In the genomic region with DNA sequence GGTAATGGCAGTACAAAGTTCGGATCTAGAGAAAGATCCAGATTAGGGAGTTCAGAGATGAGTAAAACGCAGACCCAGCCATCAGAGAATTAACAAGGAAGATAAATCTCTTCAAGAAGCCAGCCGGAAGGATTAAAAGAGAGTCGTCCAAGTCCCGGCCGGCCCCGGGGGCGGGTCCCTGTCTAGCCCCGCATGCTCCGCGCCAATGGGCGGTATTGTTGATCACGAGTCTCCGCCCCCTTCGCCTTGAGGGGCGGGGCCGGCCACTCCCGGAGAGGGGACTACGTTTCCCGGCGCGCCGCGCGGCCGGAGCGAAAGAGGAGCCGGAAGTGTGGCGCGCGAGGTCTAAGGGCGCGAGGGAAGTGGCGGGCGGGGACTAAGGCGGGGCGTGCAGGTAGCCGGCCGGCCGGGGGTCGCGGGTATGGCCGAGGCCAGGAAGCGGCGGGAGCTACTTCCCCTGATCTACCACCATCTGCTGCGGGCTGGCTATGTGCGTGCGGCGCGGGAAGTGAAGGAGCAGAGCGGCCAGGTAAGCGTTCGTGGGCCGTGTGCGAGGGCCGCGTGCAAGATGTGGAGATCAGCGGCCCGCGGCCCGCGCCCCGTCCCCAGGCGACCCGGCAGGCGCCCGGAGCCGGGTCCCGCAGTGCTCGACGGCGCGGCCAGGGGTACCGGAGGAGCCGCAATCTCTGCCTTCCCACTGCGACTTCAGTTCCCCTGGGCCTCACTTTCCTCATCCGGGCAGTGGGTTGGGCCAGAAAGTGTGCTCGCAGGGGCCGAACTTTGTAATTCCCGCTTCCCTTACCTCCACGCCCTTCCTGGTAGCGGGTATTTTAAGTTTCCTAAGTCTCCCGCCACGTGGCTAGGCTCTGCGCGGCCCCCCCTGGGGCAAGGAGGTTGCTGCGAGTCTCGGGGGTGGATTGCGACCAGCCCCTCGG, we compare ENCODE assay signal across 1 cellular context.
TF ChIP-seq lines count a peak whose summit lies in the region.

A gene with protein sequence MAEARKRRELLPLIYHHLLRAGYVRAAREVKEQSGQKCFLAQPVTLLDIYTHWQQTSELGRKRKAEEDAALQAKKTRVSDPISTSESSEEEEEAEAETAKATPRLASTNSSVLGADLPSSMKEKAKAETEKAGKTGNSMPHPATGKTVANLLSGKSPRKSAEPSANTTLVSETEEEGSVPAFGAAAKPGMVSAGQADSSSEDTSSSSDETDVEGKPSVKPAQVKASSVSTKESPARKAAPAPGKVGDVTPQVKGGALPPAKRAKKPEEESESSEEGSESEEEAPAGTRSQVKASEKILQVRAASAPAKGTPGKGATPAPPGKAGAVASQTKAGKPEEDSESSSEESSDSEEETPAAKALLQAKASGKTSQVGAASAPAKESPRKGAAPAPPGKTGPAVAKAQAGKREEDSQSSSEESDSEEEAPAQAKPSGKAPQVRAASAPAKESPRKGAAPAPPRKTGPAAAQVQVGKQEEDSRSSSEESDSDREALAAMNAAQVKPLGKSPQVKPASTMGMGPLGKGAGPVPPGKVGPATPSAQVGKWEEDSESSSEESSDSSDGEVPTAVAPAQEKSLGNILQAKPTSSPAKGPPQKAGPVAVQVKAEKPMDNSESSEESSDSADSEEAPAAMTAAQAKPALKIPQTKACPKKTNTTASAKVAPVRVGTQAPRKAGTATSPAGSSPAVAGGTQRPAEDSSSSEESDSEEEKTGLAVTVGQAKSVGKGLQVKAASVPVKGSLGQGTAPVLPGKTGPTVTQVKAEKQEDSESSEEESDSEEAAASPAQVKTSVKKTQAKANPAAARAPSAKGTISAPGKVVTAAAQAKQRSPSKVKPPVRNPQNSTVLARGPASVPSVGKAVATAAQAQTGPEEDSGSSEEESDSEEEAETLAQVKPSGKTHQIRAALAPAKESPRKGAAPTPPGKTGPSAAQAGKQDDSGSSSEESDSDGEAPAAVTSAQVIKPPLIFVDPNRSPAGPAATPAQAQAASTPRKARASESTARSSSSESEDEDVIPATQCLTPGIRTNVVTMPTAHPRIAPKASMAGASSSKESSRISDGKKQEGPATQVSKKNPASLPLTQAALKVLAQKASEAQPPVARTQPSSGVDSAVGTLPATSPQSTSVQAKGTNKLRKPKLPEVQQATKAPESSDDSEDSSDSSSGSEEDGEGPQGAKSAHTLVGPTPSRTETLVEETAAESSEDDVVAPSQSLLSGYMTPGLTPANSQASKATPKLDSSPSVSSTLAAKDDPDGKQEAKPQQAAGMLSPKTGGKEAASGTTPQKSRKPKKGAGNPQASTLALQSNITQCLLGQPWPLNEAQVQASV (N-terminal part only) (plus strand): TSS at position 372 of the 935 bp plus-strand sequence. CDS start 50 bp downstream, at position 422.

TF ChIP-seq in GM12878, 131 proteins besides CTCF, POLR2A, EP300 and RAD21 (continued from another document and continues in another):
- TF ChIP-seq, protein P1, sequence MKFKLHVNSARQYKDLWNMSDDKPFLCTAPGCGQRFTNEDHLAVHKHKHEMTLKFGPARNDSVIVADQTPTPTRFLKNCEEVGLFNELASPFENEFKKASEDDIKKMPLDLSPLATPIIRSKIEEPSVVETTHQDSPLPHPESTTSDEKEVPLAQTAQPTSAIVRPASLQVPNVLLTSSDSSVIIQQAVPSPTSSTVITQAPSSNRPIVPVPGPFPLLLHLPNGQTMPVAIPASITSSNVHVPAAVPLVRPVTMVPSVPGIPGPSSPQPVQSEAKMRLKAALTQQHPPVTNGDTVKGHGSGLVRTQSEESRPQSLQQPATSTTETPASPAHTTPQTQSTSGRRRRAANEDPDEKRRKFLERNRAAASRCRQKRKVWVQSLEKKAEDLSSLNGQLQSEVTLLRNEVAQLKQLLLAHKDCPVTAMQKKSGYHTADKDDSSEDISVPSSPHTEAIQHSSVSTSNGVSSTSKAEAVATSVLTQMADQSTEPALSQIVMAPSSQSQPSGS (IDR thresholded peaks at IDR 0.05; ENCODE audit: low read length), result no peak
- TF ChIP-seq CREM (IDR thresholded peaks at IDR 0.05; ENCODE audit: low read depth), result peak; percentile 73
- TF ChIP-seq, protein P2, sequence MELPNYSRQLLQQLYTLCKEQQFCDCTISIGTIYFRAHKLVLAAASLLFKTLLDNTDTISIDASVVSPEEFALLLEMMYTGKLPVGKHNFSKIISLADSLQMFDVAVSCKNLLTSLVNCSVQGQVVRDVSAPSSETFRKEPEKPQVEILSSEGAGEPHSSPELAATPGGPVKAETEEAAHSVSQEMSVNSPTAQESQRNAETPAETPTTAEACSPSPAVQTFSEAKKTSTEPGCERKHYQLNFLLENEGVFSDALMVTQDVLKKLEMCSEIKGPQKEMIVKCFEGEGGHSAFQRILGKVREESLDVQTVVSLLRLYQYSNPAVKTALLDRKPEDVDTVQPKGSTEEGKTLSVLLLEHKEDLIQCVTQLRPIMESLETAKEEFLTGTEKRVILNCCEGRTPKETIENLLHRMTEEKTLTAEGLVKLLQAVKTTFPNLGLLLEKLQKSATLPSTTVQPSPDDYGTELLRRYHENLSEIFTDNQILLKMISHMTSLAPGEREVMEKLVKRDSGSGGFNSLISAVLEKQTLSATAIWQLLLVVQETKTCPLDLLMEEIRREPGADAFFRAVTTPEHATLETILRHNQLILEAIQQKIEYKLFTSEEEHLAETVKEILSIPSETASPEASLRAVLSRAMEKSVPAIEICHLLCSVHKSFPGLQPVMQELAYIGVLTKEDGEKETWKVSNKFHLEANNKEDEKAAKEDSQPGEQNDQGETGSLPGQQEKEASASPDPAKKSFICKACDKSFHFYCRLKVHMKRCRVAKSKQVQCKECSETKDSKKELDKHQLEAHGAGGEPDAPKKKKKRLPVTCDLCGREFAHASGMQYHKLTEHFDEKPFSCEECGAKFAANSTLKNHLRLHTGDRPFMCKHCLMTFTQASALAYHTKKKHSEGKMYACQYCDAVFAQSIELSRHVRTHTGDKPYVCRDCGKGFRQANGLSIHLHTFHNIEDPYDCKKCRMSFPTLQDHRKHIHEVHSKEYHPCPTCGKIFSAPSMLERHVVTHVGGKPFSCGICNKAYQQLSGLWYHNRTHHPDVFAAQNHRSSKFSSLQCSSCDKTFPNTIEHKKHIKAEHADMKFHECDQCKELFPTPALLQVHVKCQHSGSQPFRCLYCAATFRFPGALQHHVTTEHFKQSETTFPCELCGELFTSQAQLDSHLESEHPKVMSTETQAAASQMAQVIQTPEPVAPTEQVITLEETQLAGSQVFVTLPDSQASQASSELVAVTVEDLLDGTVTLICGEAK (IDR thresholded peaks at IDR 0.05; ENCODE audit: borderline replicate concordance), result peak; percentile 84
- TF ChIP-seq, protein P3, sequence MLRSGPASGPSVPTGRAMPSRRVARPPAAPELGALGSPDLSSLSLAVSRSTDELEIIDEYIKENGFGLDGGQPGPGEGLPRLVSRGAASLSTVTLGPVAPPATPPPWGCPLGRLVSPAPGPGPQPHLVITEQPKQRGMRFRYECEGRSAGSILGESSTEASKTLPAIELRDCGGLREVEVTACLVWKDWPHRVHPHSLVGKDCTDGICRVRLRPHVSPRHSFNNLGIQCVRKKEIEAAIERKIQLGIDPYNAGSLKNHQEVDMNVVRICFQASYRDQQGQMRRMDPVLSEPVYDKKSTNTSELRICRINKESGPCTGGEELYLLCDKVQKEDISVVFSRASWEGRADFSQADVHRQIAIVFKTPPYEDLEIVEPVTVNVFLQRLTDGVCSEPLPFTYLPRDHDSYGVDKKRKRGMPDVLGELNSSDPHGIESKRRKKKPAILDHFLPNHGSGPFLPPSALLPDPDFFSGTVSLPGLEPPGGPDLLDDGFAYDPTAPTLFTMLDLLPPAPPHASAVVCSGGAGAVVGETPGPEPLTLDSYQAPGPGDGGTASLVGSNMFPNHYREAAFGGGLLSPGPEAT (IDR thresholded peaks at IDR 0.05; ENCODE audit: low read depth), result no peak
- no peak for TF ChIP-seq FOS (IDR thresholded peaks at IDR 0.05; ENCODE audit: borderline replicate concordance, extremely low read depth, insufficient read length)
- no peak for TF ChIP-seq SMAD5 (IDR thresholded peaks at IDR 0.05; ENCODE audit: low read depth)
- TF ChIP-seq ZNF207 (IDR thresholded peaks at IDR 0.05; ENCODE audit: borderline replicate concordance), result peak; percentile 78; the same call in 1 of the 2 replicates
- peak; percentile 88 for TF ChIP-seq GABPA (IDR thresholded peaks at IDR 0.05; ENCODE audit: low read depth)
- TF ChIP-seq ZNF217 (IDR thresholded peaks at IDR 0.05), result peak; percentile 37; the same call in 1 of the 2 replicates
- TF ChIP-seq SUZ12 (IDR thresholded peaks at IDR 0.05; ENCODE audit: unreplicated experiment), result no peak
- TF ChIP-seq, protein P4, sequence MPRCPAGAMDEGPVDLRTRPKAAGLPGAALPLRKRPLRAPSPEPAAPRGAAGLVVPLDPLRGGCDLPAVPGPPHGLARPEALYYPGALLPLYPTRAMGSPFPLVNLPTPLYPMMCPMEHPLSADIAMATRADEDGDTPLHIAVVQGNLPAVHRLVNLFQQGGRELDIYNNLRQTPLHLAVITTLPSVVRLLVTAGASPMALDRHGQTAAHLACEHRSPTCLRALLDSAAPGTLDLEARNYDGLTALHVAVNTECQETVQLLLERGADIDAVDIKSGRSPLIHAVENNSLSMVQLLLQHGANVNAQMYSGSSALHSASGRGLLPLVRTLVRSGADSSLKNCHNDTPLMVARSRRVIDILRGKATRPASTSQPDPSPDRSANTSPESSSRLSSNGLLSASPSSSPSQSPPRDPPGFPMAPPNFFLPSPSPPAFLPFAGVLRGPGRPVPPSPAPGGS (IDR thresholded peaks at IDR 0.05; ENCODE audit: borderline replicate concordance, insufficient read depth, low read depth, low read length, poor library complexity, severe bottlenecking), result no peak
- TF ChIP-seq BACH1 (IDR thresholded peaks at IDR 0.05; ENCODE audit: borderline replicate concordance), result 0 out of 2 replicates have a peak, but pooled peaks have one; percentile 30
- TF ChIP-seq, protein P5, sequence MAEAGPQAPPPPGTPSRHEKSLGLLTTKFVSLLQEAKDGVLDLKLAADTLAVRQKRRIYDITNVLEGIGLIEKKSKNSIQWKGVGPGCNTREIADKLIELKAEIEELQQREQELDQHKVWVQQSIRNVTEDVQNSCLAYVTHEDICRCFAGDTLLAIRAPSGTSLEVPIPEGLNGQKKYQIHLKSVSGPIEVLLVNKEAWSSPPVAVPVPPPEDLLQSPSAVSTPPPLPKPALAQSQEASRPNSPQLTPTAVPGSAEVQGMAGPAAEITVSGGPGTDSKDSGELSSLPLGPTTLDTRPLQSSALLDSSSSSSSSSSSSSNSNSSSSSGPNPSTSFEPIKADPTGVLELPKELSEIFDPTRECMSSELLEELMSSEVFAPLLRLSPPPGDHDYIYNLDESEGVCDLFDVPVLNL (IDR thresholded peaks at IDR 0.05; ENCODE audit: low read depth, low read length), result peak; percentile 91
- 0 out of 2 replicates have a peak, but pooled peaks have one; percentile 65 for TF ChIP-seq TARDBP (IDR thresholded peaks at IDR 0.05; ENCODE audit: borderline replicate concordance)
- TF ChIP-seq RBBP5 (conservative IDR thresholded peaks at IDR 0.05), result no peak
- TF ChIP-seq, protein P6, sequence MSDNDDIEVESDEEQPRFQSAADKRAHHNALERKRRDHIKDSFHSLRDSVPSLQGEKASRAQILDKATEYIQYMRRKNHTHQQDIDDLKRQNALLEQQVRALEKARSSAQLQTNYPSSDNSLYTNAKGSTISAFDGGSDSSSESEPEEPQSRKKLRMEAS (IDR thresholded peaks at IDR 0.05; ENCODE audit: low read depth, low read length), result peak; percentile 40
- TF ChIP-seq POLR2AphosphoS5 (IDR thresholded peaks at IDR 0.05; ENCODE audit: low read length), result peak; percentile 68
- TF ChIP-seq MYC (IDR thresholded peaks at IDR 0.05; ENCODE audit: insufficient read depth, insufficient read length, insufficient replicate concordance, low read length, severe bottlenecking), result peak; percentile 76
- TF ChIP-seq HDAC2 (IDR thresholded peaks at IDR 0.05), result no peak
- TF ChIP-seq, protein P7, sequence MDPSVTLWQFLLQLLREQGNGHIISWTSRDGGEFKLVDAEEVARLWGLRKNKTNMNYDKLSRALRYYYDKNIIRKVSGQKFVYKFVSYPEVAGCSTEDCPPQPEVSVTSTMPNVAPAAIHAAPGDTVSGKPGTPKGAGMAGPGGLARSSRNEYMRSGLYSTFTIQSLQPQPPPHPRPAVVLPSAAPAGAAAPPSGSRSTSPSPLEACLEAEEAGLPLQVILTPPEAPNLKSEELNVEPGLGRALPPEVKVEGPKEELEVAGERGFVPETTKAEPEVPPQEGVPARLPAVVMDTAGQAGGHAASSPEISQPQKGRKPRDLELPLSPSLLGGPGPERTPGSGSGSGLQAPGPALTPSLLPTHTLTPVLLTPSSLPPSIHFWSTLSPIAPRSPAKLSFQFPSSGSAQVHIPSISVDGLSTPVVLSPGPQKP (IDR thresholded peaks at IDR 0.05; ENCODE audit: low read depth, low read length), result peak; percentile 51; the same call in 1 of the 2 replicates
- TF ChIP-seq, protein P8, sequence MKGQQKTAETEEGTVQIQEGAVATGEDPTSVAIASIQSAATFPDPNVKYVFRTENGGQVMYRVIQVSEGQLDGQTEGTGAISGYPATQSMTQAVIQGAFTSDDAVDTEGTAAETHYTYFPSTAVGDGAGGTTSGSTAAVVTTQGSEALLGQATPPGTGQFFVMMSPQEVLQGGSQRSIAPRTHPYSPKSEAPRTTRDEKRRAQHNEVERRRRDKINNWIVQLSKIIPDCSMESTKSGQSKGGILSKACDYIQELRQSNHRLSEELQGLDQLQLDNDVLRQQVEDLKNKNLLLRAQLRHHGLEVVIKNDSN (IDR thresholded peaks at IDR 0.05; ENCODE audit: borderline replicate concordance, extremely low read length, insufficient read depth, low read depth, low read length), result peak; percentile 30
- TF ChIP-seq SUPT20H (IDR thresholded peaks at IDR 0.05; ENCODE audit: borderline replicate concordance, control insufficient read depth, low read depth, low read length), result no peak
- peak; percentile 91 for TF ChIP-seq NR2F1 (conservative IDR thresholded peaks at IDR 0.05)
- no peak for TF ChIP-seq MYB (IDR thresholded peaks at IDR 0.05; ENCODE audit: borderline replicate concordance, low read depth, low read length)
- TF ChIP-seq KLF5 (IDR thresholded peaks at IDR 0.05; ENCODE audit: partially characterized antibody), result peak; percentile 20
- TF ChIP-seq, protein P9, sequence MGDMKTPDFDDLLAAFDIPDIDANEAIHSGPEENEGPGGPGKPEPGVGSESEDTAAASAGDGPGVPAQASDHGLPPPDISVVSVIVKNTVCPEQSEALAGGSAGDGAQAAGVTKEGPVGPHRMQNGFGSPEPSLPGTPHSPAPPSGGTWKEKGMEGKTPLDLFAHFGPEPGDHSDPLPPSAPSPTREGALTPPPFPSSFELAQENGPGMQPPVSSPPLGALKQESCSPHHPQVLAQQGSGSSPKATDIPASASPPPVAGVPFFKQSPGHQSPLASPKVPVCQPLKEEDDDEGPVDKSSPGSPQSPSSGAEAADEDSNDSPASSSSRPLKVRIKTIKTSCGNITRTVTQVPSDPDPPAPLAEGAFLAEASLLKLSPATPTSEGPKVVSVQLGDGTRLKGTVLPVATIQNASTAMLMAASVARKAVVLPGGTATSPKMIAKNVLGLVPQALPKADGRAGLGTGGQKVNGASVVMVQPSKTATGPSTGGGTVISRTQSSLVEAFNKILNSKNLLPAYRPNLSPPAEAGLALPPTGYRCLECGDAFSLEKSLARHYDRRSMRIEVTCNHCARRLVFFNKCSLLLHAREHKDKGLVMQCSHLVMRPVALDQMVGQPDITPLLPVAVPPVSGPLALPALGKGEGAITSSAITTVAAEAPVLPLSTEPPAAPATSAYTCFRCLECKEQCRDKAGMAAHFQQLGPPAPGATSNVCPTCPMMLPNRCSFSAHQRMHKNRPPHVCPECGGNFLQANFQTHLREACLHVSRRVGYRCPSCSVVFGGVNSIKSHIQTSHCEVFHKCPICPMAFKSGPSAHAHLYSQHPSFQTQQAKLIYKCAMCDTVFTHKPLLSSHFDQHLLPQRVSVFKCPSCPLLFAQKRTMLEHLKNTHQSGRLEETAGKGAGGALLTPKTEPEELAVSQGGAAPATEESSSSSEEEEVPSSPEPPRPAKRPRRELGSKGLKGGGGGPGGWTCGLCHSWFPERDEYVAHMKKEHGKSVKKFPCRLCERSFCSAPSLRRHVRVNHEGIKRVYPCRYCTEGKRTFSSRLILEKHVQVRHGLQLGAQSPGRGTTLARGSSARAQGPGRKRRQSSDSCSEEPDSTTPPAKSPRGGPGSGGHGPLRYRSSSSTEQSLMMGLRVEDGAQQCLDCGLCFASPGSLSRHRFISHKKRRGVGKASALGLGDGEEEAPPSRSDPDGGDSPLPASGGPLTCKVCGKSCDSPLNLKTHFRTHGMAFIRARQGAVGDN (IDR thresholded peaks at IDR 0.05), result peak; percentile 41; the same call in 1 of the 2 replicates
